ENCODE assay signal across 9 cellular contexts in genomic region chrX:24646745-24647182, GRCh38. TPM values are rescaled to one million over a fixed set of nuclear protein-coding genes. Genes with fewer than 3 reads are reported as not detected.
DNase-seq lines count a peak whose midpoint lies in the region; ATAC-seq, FAIRE-seq and TF ChIP-seq lines count a peak whose summit lies in the region.
"Had no signal": no experiment of that assay in that cellular context is flagged by ENCODE, and none has a peak within 500 bp of the region (broad histone marks: within the 10 kb centered on the region; RNA-seq: fewer than 3 reads in every experiment).

No MANE protein-coding gene starts in this region.

- no peak for TF ChIP-seq RAD21 in K562 (CRISPR knock-in tag; conservative IDR thresholded peaks at IDR 0.05 in 1 of 2, IDR thresholded peaks at IDR 0.05 in 1 of 2)

- FAIRE-seq in K562 (lab: Jason Lieb, UNC) = no peak

- no peak overlapping the region for H3K9ac ChIP-seq in K562 (ENCODE audit: insufficient read depth in 1 of 2, low read depth in 2 of 2, low read length in 2 of 2)

- H3K4me3 ChIP-seq in K562 = no peak overlapping the region

- TF ChIP-seq EP300 in K562 (IDR thresholded peaks at IDR 0.05; ENCODE audit: low read length) = no peak

- 52% methylated on average over 10 of the region's 13 CpGs for WGBS in K562 (ENCODE audit: insufficient coverage, low coverage, missing lambda C conversion rate)

- peak overlapping the region; percentile 77 for H3K27ac Mint-ChIP-seq in type B pancreatic cell

- no peaks in the 10 kb centered on the region for H3K9me3 Mint-ChIP-seq in type B pancreatic cell

- no peaks in the 10 kb centered on the region for H3K27me3 ChIP-seq in K562 (ENCODE audit: control insufficient read depth in 2 of 2, insufficient read depth in 2 of 2, low read length in 2 of 2)

- in situ Hi-C loops in K562 (cut with MboI) = no loop called here

- CTCF ChIA-PET in K562 (lab: Yijun Ruan, JAX; ENCODE audit: low intra/inter-chr PET ratio) = no interaction called here

- no peak overlapping the region for H2AFZ ChIP-seq in K562 (ENCODE audit: low read depth, low read length)

- peak; percentile 82 for DNase-seq in NCI-H1694 treated with DMSO at 0.1 percent for 48 hours (lab: John Stamatoyannopoulos, UW)
- DNase-seq in NCI-H1694 (lab: John Stamatoyannopoulos, UW) = no peak
- DNase-seq in NCI-H1105 treated with DMSO at 0.1 percent for 48 hours (lab: John Stamatoyannopoulos, UW) = peak; percentile 61
- DNase-seq in K562 (ENCODE audit: extremely low read depth in 1 of 4, low spot score in 3 of 4) = no peak
- peak; percentile 52 for DNase-seq in left kidney (ENCODE audit: low read depth, low spot score)
- DNase-seq in type B pancreatic cell (ENCODE audit: extremely low spot score, unreplicated experiment) = no peak
- DNase-seq in dedifferentiated amniotic fluid mesenchymal stem cell (ENCODE audit: extremely low spot score) = no peak

- no peaks in the 10 kb centered on the region for H3K9me1 ChIP-seq in K562 (ENCODE audit: control insufficient read depth, insufficient read depth, low read length)

- BruUV-seq in K562 (replicated peaks; lab: Mats Ljungman, UMichigan) = no TSS peak

- no peak for TF ChIP-seq POLR2A in K562 (conservative IDR thresholded peaks at IDR 0.05)

- H3K27ac ChIP-seq in K562 (ENCODE audit: extremely low read depth, low read depth, low read length) = no peak overlapping the region
- H3K27ac ChIP-seq: skin epidermis had no signal

- H3K36me3 ChIP-seq in K562 (ENCODE audit: control insufficient read depth, insufficient read depth, low read length) = no peaks in the 10 kb centered on the region

- POLR2A ChIA-PET in K562 (lab: Yijun Ruan, JAX) = no interaction called here

- no peaks in the 10 kb centered on the region for H3K79me2 ChIP-seq in K562 (ENCODE audit: control insufficient read depth, insufficient read depth, low read length)

- no peak overlapping the region for H3K4me2 ChIP-seq in K562 (ENCODE audit: insufficient read depth, low read length)

- H3K4me3 Mint-ChIP-seq in type B pancreatic cell = peak overlapping the region; percentile 94

- H3K4me1 Mint-ChIP-seq in type B pancreatic cell (ENCODE audit: unreplicated experiment) = peaks cover 13% of the 10 kb centered on the region

- no peaks in the 10 kb centered on the region for H3K36me3 Mint-ChIP-seq in type B pancreatic cell

- no peaks in the 10 kb centered on the region for H4K20me1 ChIP-seq in K562 (replicated peaks; ENCODE audit: control insufficient read depth, insufficient read depth, low read length)

- no peaks in the 10 kb centered on the region for H3K9me3 ChIP-seq in K562 (replicated peaks; ENCODE audit: control insufficient read depth, insufficient read depth, low read depth, low read length)

- ATAC-seq in K562 = peak; percentile 13; the same call in 1 of the 3 replicates
- ATAC-seq in GM18519 (IDR thresholded peaks at IDR 0.05; ENCODE audit: low FRiP score, unreplicated experiment) = no peak

- intact Hi-C loops in K562 (cut with micrococcal nuclease) = no loop called here

- peaks cover 0 to 12% of the 10 kb centered on the region in 2 experiments; a peak in 2 of 5 replicates for H3K4me1 ChIP-seq in K562 (replicated peaks in 1 of 2; ENCODE audit: control insufficient read depth in 2 of 2, insufficient read depth in 2 of 2, low read length in 2 of 2)

- TF ChIP-seq CTCF in K562 (IDR thresholded peaks at IDR 0.05 in 2 of 3, conservative IDR thresholded peaks at IDR 0.05 in 1 of 3; ENCODE audit: insufficient read depth in 2 of 3, low read depth in 1 of 3, low read length in 3 of 3) (no peak), type B pancreatic cell (conservative IDR thresholded peaks at IDR 0.05) (no peak)

- H3K27me3 Mint-ChIP-seq in type B pancreatic cell = peaks cover 23% of the 10 kb centered on the region

TF ChIP-seq in K562, 482 proteins besides CTCF, POLR2A, EP300 and RAD21:
- TF ChIP-seq CBX1 (IDR thresholded peaks at IDR 0.05; ENCODE audit: low read depth) (no peak), HLTF (IDR thresholded peaks at IDR 0.05) (no peak), CLOCK (CRISPR knock-in tag; IDR thresholded peaks at IDR 0.05; ENCODE audit: borderline replicate concordance) (no peak), SMAD1 (IDR thresholded peaks at IDR 0.05; ENCODE audit: low read depth, low read length, partially characterized antibody) (no peak), ZNF764 (CRISPR knock-in tag; IDR thresholded peaks at IDR 0.05; ENCODE audit: low read depth) (no peak), HCFC1 (IDR thresholded peaks at IDR 0.05; ENCODE audit: low read depth, low read length) (no peak), ZNF23 (CRISPR knock-in tag; IDR thresholded peaks at IDR 0.05) (no peak), NCOR1 (IDR thresholded peaks at IDR 0.05) (no peak), SRF (CRISPR knock-in tag; IDR thresholded peaks at IDR 0.05) (no peak), CBX8 (IDR thresholded peaks at IDR 0.05; ENCODE audit: borderline replicate concordance, extremely low read depth, low read depth, low read length, poor library complexity, severe bottlenecking) (no peak), FOXJ3 (CRISPR knock-in tag; IDR thresholded peaks at IDR 0.05) (no peak), JUND (IDR thresholded peaks at IDR 0.05; ENCODE audit: borderline replicate concordance, low read depth, low read length) (no peak), JUND (tag; IDR thresholded peaks at IDR 0.05; ENCODE audit: borderline replicate concordance, low read depth, low read length) (no peak), ZC3H4 (CRISPR knock-in tag; IDR thresholded peaks at IDR 0.05; ENCODE audit: borderline replicate concordance) (no peak)

RNA-seq across cellular contexts. Expression of gene PCYT1B, which starts 0.4 kb away (rescaled TPM):
- not detected in 2 replicates for total RNA-seq in K562 (2011; cell fraction: chromatin; rRNA removed; ENCODE audit: low replicate concordance)
- not detected in 2 replicates for total RNA-seq in K562 (2011; cell fraction: nucleolus; rRNA removed)
- total RNA-seq in K562 (2011; cell fraction: nucleoplasm; rRNA removed) = not detected in 2 replicates
- total RNA-seq in K562 (2014; rRNA removed) = 0.04 and 0.05 TPM in 2 replicates
- 0.10 and 0.11 TPM in 2 replicates for total RNA-seq in K562 (2014; rRNA removed; fragmentation: Illumina TruSeq; extraction: Trizol)
- total RNA-seq in K562 (2015; rRNA removed; fragmentation: Illumina TruSeq; extraction: Trizol) = 0.04 and 0.19 TPM in 2 replicates
- 0.07 and 0.13 TPM in 2 replicates for total RNA-seq in K562 (2021)
- polyA plus RNA-seq in K562 (2011; rRNA removed) = 0.04 and 0.18 TPM in 2 replicates
- 0.03 and 0.10 TPM in 2 replicates for polyA plus RNA-seq in K562 (2011; cell fraction: cytosol; rRNA removed)
- polyA plus RNA-seq in K562 (2011; cell fraction: nucleus; rRNA removed) = 0.04 and 0.14 TPM in 2 replicates
- 0.12 and 0.23 TPM in 2 replicates for polyA plus RNA-seq in K562 (2012)
- polyA plus RNA-seq in K562 (2014; fragmentation: Illumina TruSeq; extraction: Trizol) = 0.06 and 0.34 TPM in 2 replicates
- under 1 TPM in 1 of 2 experiments, not detected in 1; 0.04 TPM for polyA plus RNA-seq in K562 (2014; fragmentation: Nextera tagmentation; extraction: Ambion mirVana)
- 0.03 and 0.07 TPM in 2 replicates for polyA plus RNA-seq in K562 (2014; rRNA removed)
- 0.42 TPM in 1 of 2 replicates, not detected in the other for polyA minus RNA-seq in K562 (2011; rRNA and poly(A)+ RNA removed)
- 0.29 TPM in 1 of 2 replicates, not detected in the other for polyA minus RNA-seq in K562 (2011; cell fraction: cytosol; rRNA and poly(A)+ RNA removed)
- polyA minus RNA-seq in K562 (2011; cell fraction: nucleus; rRNA and poly(A)+ RNA removed) = not detected in 2 replicates
- 5.7 and 21.3 TPM in 2 replicates for total RNA-seq in type B pancreatic cell (ENCODE audit: low replicate concordance)

RNA-seq across cellular contexts. Expression of gene POLA1, which starts 47.0 kb away (rescaled TPM):
- total RNA-seq in K562 (2011; cell fraction: chromatin; rRNA removed; ENCODE audit: low replicate concordance) = 35.6 and 101 TPM in 2 replicates
- total RNA-seq in K562 (2011; cell fraction: nucleolus; rRNA removed) = 13.7 and 14.7 TPM in 2 replicates
- 36.4 and 45.1 TPM in 2 replicates for total RNA-seq in K562 (2011; cell fraction: nucleoplasm; rRNA removed)
- 27.4 and 27.8 TPM in 2 replicates for total RNA-seq in K562 (2014; rRNA removed)
- total RNA-seq in K562 (2014; rRNA removed; fragmentation: Illumina TruSeq; extraction: Trizol) = 48.4 and 49.6 TPM in 2 replicates
- total RNA-seq in K562 (2015; rRNA removed; fragmentation: Illumina TruSeq; extraction: Trizol) = 43.8 and 46.8 TPM in 2 replicates
- total RNA-seq in K562 (2021) = 34.4 and 35.4 TPM in 2 replicates
- polyA plus RNA-seq in K562 (2011; rRNA removed) = 11.3 and 14.8 TPM in 2 replicates
- polyA plus RNA-seq in K562 (2011; cell fraction: cytosol; rRNA removed) = 8.1 and 10.3 TPM in 2 replicates
- 13.8 and 15.5 TPM in 2 replicates for polyA plus RNA-seq in K562 (2011; cell fraction: nucleus; rRNA removed)
- 18.7 and 24.3 TPM in 2 replicates for polyA plus RNA-seq in K562 (2012)
- polyA plus RNA-seq in K562 (2014; fragmentation: Illumina TruSeq; extraction: Trizol) = 29.9 and 35.7 TPM in 2 replicates
- 10 to 100 TPM in 1 of 2 experiments, 1 to 10 TPM in 1; 8.6 to 18.0 TPM for polyA plus RNA-seq in K562 (2014; fragmentation: Nextera tagmentation; extraction: Ambion mirVana)
- 19.3 and 20.2 TPM in 2 replicates for polyA plus RNA-seq in K562 (2014; rRNA removed)
- polyA minus RNA-seq in K562 (2011; rRNA and poly(A)+ RNA removed) = 54.9 and 62.5 TPM in 2 replicates
- 19.3 and 23.5 TPM in 2 replicates for polyA minus RNA-seq in K562 (2011; cell fraction: cytosol; rRNA and poly(A)+ RNA removed)
- 34.6 and 41.5 TPM in 2 replicates for polyA minus RNA-seq in K562 (2011; cell fraction: nucleus; rRNA and poly(A)+ RNA removed)
- 22.8 and 44.4 TPM in 2 replicates for total RNA-seq in type B pancreatic cell (ENCODE audit: low replicate concordance)

Comparison
In these comparisons a context has a peak if more than half of its experiments do, and no peak if none do; other contexts are left out.
1. DNase-seq: peak in NCI-H1694 treated with DMSO at 0.1 percent for 48 hours (single experiment), NCI-H1105 treated with DMSO at 0.1 percent for 48 hours (single experiment) and left kidney (single experiment); none in NCI-H1694 (single experiment), K562 (0 of 4), type B pancreatic cell (single experiment) and dedifferentiated amniotic fluid mesenchymal stem cell (single experiment).